Comparison of ENCODE assay signal across 18 cellular contexts in the genomic region with DNA sequence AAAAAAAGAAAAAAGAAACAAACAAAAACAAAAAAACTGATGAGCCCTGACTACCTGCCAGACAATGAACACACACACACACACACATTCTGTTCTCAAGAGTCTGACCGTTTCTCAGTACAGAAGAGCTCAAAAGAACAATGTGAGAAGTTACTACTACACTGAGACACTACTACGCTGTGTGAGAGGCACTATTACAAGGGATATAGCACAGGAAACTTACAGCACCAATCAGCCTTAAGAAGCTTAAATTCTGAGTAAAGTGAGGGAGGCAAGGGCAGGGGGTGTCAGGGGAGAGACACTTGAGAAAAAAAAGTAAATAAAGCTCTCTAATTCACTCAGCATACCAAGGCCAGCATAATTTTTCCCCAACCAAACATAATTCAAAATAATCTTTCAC. TPM values are rescaled to one million over a fixed set of nuclear protein-coding genes. Genes with fewer than 3 reads are reported as not detected.
DNase-seq lines count a peak whose midpoint lies in the region; ATAC-seq and TF ChIP-seq lines count a peak whose summit lies in the region.
"Had no signal": no experiment of that assay in that cellular context is flagged by ENCODE, and none has a peak within 500 bp of the region (broad histone marks: within the 10 kb centered on the region; RNA-seq: fewer than 3 reads in every experiment).

No MANE protein-coding gene starts in this region.

- H3K27ac ChIP-seq in naive thymus-derived CD4-positive, alpha-beta T cell (ENCODE audit: low read depth, low read length): no peak overlapping the region
- H3K27ac ChIP-seq in upper lobe of right lung: no peak overlapping the region
- H3K27ac ChIP-seq: A549, C4-2B, HL-60, KMS-11 had no signal

- no peak for ATAC-seq in T-helper 17 cell
- ATAC-seq in naive thymus-derived CD4-positive, alpha-beta T cell: peak; percentile 54
- peak; percentile 15 for ATAC-seq in upper lobe of right lung
- ATAC-seq: A549 had no signal

- DNase-seq in activated T-cell treated with anti-CD3 and anti-CD28 coated beads, Interleukin-2, amount 50 U/mL, for 24 hours: no peak
- no peak for DNase-seq in activated T-cell treated with anti-CD3 and anti-CD28 coated beads, Interleukin-2, amount 50 U/mL, for 48 hours
- DNase-seq in T-helper 17 cell: no peak
- DNase-seq in naive thymus-derived CD4-positive, alpha-beta T cell: no peak
- DNase-seq in upper lobe of right lung: no peak
- no peak for DNase-seq in KBM-7
- DNase-seq in HPDE6-E6E7 (ENCODE audit: extremely low spot score): no peak
- DNase-seq in DMS114 treated with DMSO at 0.1 percent for 48 hours (lab: John Stamatoyannopoulos, UW; ENCODE audit: unreplicated experiment): no peak
- DNase-seq: DMS 273 treated with DMSO at 0.1 percent for 48 hours, EL, NCI-H1092, NCI-H1694, NCI-H446 treated with DMSO at 0.1 percent for 48 hours, SHP77 had no signal

- H3K4me1 ChIP-seq in naive thymus-derived CD4-positive, alpha-beta T cell (ENCODE audit: control insufficient read depth in 2 of 2, insufficient read depth in 2 of 2, low read length in 2 of 2): peaks cover 6 to 10% of the 10 kb centered on the region in 2 donors
- peaks cover 13% of the 10 kb centered on the region for H3K4me1 ChIP-seq in upper lobe of right lung

- CTCF ChIA-PET in naive thymus-derived CD4-positive, alpha-beta T cell (lab: Charles Lee): no interaction called here

- intact Hi-C loops in naive thymus-derived CD4-positive, alpha-beta T cell (cut with micrococcal nuclease): no loop called here
- intact Hi-C loops in upper lobe of right lung (cut with DNase I): no loop called here

- peaks cover 2% of the 10 kb centered on the region for H3K9me3 Mint-ChIP-seq in activated T-cell treated with anti-CD3 and anti-CD28 coated beads, Interleukin-2, amount 50 U/mL, for 24 hours
- peaks cover 0 to 4% (median 0%) of the 10 kb centered on the region in 11 donors for H3K9me3 Mint-ChIP-seq in naive thymus-derived CD4-positive, alpha-beta T cell

- H3K27me3 ChIP-seq in naive thymus-derived CD4-positive, alpha-beta T cell (ENCODE audit: control insufficient read depth in 2 of 2, insufficient read depth in 2 of 2, low read length in 2 of 2): no peaks in the 10 kb centered on the region
- no peaks in the 10 kb centered on the region for H3K27me3 ChIP-seq in upper lobe of right lung

- no peaks in the 10 kb centered on the region for H3K27me3 Mint-ChIP-seq in activated T-cell treated with anti-CD3 and anti-CD28 coated beads, Interleukin-2, amount 50 U/mL, for 24 hours
- H3K27me3 Mint-ChIP-seq in T-helper 17 cell: no peaks in the 10 kb centered on the region
- no peaks in the 10 kb centered on the region for H3K27me3 Mint-ChIP-seq in naive thymus-derived CD4-positive, alpha-beta T cell

- no peak for TF ChIP-seq CTCF in upper lobe of right lung (IDR thresholded peaks at IDR 0.05)

- no peak overlapping the region for H3K4me3 ChIP-seq in naive thymus-derived CD4-positive, alpha-beta T cell (ENCODE audit: low read length)
- no peak overlapping the region for H3K4me3 ChIP-seq in upper lobe of right lung
- H3K4me3 ChIP-seq: A549 had no signal

- H3K27ac Mint-ChIP-seq in activated T-cell treated with anti-CD3 and anti-CD28 coated beads, Interleukin-2, amount 50 U/mL, for 24 hours: peak overlapping the region; percentile 75
- H3K27ac Mint-ChIP-seq in T-helper 17 cell: peak overlapping the region; percentile 29
- peak overlapping the region in 8 of 9 donors; percentile 13 to 85 (median 60) for H3K27ac Mint-ChIP-seq in naive thymus-derived CD4-positive, alpha-beta T cell

- POLR2A ChIA-PET in naive thymus-derived CD4-positive, alpha-beta T cell (lab: Charles Lee): no interaction called here

- H3K4me3 Mint-ChIP-seq in activated T-cell treated with anti-CD3 and anti-CD28 coated beads, Interleukin-2, amount 50 U/mL, for 24 hours: no peak overlapping the region
- no peak overlapping the region for H3K4me3 Mint-ChIP-seq in T-helper 17 cell
- H3K4me3 Mint-ChIP-seq in naive thymus-derived CD4-positive, alpha-beta T cell: peak overlapping the region in 5 of 10 donors; percentile 5 to 49 (median 40)

- H3K9me3 ChIP-seq in T-helper 17 cell (ENCODE audit: control insufficient read depth, low read length, poor library complexity, severe bottlenecking) (no peaks in the 10 kb centered on the region), upper lobe of right lung (no peaks in the 10 kb centered on the region)
- no peaks in the 10 kb centered on the region for H3K9me3 ChIP-seq in naive thymus-derived CD4-positive, alpha-beta T cell (ENCODE audit: control insufficient read depth in 2 of 3, low read length in 3 of 3)
- H3K9me3 ChIP-seq: A549 had no signal

- in situ Hi-C loops in KBM-7 (cut with MboI; ENCODE audit: low pct_unique_long_range_greater_than_20kb, low sequenced_read_pairs): no loop called here

- H3K4me1 Mint-ChIP-seq in activated T-cell treated with anti-CD3 and anti-CD28 coated beads, Interleukin-2, amount 50 U/mL, for 24 hours (ENCODE audit: low read depth): peaks cover 60% of the 10 kb centered on the region
- peaks cover 26% of the 10 kb centered on the region for H3K4me1 Mint-ChIP-seq in T-helper 17 cell
- peaks cover 26 to 65% (median 58%) of the 10 kb centered on the region in 7 donors for H3K4me1 Mint-ChIP-seq in naive thymus-derived CD4-positive, alpha-beta T cell

- H3K36me3 ChIP-seq in naive thymus-derived CD4-positive, alpha-beta T cell (ENCODE audit: control insufficient read depth in 2 of 3, insufficient read depth in 3 of 3, low read length in 3 of 3): no peaks in the 10 kb centered on the region
- no peaks in the 10 kb centered on the region for H3K36me3 ChIP-seq in upper lobe of right lung

- H3K36me3 Mint-ChIP-seq in activated T-cell treated with anti-CD3 and anti-CD28 coated beads, Interleukin-2, amount 50 U/mL, for 24 hours (ENCODE audit: low read depth): peaks cover 53% of the 10 kb centered on the region
- H3K36me3 Mint-ChIP-seq in T-helper 17 cell (ENCODE audit: low read depth): no peaks in the 10 kb centered on the region
- H3K36me3 Mint-ChIP-seq in naive thymus-derived CD4-positive, alpha-beta T cell: peaks cover 0 to 18% (median 14%) of the 10 kb centered on the region in 5 donors

RNA-seq across cellular contexts. Expression of gene WDR33, which starts 32.5 kb away (rescaled TPM):
- total RNA-seq in T-helper 17 cell (10 to 100 TPM; 55.2 to 61.8 TPM), upper lobe of right lung (53.9 TPM)
- total RNA-seq in naive thymus-derived CD4-positive, alpha-beta T cell: 10 to 100 TPM; 62.6 to 98.7 (median 72.3) TPM
- polyA plus RNA-seq in naive thymus-derived CD4-positive, alpha-beta T cell: 10 to 100 TPM; 36.7 to 50.4 TPM
